In genomic region chr13:49627831-49628652, GRCh38 we compare ENCODE assay signal across 8 cellular contexts. TPM values are rescaled to one million over a fixed set of nuclear protein-coding genes. Genes with fewer than 3 reads are reported as not detected.
DNase-seq lines count a peak whose midpoint lies in the region; ATAC-seq and TF ChIP-seq lines count a peak whose summit lies in the region.

ARL11 (plus strand) TSS chr13:49628507; CDS start chr13:49630448, 1,941 bp downstream.

- DNase-seq in DMS153 treated with DMSO at 0.1 percent for 48 hours (lab: John Stamatoyannopoulos, UW; ENCODE audit: unreplicated experiment) (peak; percentile 12), fibroblast of lung (ENCODE audit: low read depth in 2 of 2) (no peak), MG63 (no peak), NCI-H446 (lab: John Stamatoyannopoulos, UW) (no peak)
- DNase-seq in Jurkat, Clone E6-1 (ENCODE audit: low read depth, low spot score): peak; percentile 37
- peak; percentile 20 to 33 for DNase-seq in activated CD4-positive, alpha-beta T cell treated with anti-CD3 and anti-CD28 coated beads, Interleukin-2, amount 50 U/mL, for 4 hours

- H3K27ac ChIP-seq in fibroblast of lung (ENCODE audit: insufficient read depth, low read length): no peak within 1 kb of the TSS
- H3K27ac ChIP-seq in rectal smooth muscle tissue (ENCODE audit: low read depth, low read length): no peak within 1 kb of the TSS

- H4K20me1 ChIP-seq in fibroblast of lung (ENCODE audit: control insufficient read depth, extremely low read depth, insufficient read depth, low read length): no peaks in the 10 kb centered on the region

- H3K4me3 ChIP-seq in Jurkat, Clone E6-1 (ENCODE audit: low read length): peak within 1 kb of the TSS; percentile 47
- H3K4me3 ChIP-seq in fibroblast of lung (replicated peaks in 1 of 4; ENCODE audit: control extremely low read depth in 1 of 4, insufficient read depth in 1 of 4, low read depth in 3 of 4, low read length in 4 of 4): no peak within 1 kb of the TSS
- peak within 1 kb of the TSS; percentile 35 for H3K4me3 ChIP-seq in rectal smooth muscle tissue (ENCODE audit: low read length)
- H3K4me3 ChIP-seq in MG63: no peak within 1 kb of the TSS

- H3K79me2 ChIP-seq in fibroblast of lung (ENCODE audit: control insufficient read depth, insufficient read depth, low read length): no peaks in the 10 kb centered on the region

- peak; percentile 90 for ATAC-seq in GM21528 (IDR thresholded peaks at IDR 0.05; ENCODE audit: low FRiP score, unreplicated experiment)

- no peak within 1 kb of the TSS for H3K4me2 ChIP-seq in fibroblast of lung (ENCODE audit: extremely low read depth, insufficient read depth, low read length)

- H3K9ac ChIP-seq in fibroblast of lung (ENCODE audit: insufficient read depth, low read length) (no peak within 1 kb of the TSS), rectal smooth muscle tissue (ENCODE audit: low read length) (no peak within 1 kb of the TSS)

- no peak for TF ChIP-seq CTCF in fibroblast of lung (conservative IDR thresholded peaks at IDR 0.05 in 1 of 2, IDR thresholded peaks at IDR 0.05 in 1 of 2; ENCODE audit: low read depth in 1 of 2, low read length in 2 of 2)

- no peaks in the 10 kb centered on the region for H3K4me1 ChIP-seq in fibroblast of lung (ENCODE audit: control insufficient read depth, extremely low read depth, insufficient read depth, low read length)
- H3K4me1 ChIP-seq in rectal smooth muscle tissue (ENCODE audit: control insufficient read depth, insufficient read depth, low read length): no peaks in the 10 kb centered on the region

- no peaks in the 10 kb centered on the region for H3K36me3 ChIP-seq in fibroblast of lung (ENCODE audit: control insufficient read depth, insufficient read depth, low read length)
- no peaks in the 10 kb centered on the region for H3K36me3 ChIP-seq in rectal smooth muscle tissue (ENCODE audit: control insufficient read depth, insufficient read depth, low read length)
- H3K36me3 ChIP-seq in MG63: no peaks in the 10 kb centered on the region

- H3K9me3 ChIP-seq in fibroblast of lung (ENCODE audit: control insufficient read depth, insufficient read depth, low read depth, low read length): no peaks in the 10 kb centered on the region
- H3K9me3 ChIP-seq in MG63: no peaks in the 10 kb centered on the region

- no peaks in the 10 kb centered on the region for H3K27me3 ChIP-seq in fibroblast of lung (ENCODE audit: control insufficient read depth, insufficient read depth, low read length)
- no peaks in the 10 kb centered on the region for H3K27me3 ChIP-seq in rectal smooth muscle tissue (ENCODE audit: control insufficient read depth, insufficient read depth, low read length)
- no peaks in the 10 kb centered on the region for H3K27me3 ChIP-seq in MG63

- H2AFZ ChIP-seq in fibroblast of lung (ENCODE audit: low read length): peak within 1 kb of the TSS; percentile 23

RNA-seq across cellular contexts. Expression of gene ARL11, which starts in this region (rescaled TPM):
- not detected for polyA plus RNA-seq in Jurkat, Clone E6-1 (2012; ENCODE audit: insufficient read depth, insufficient read length)
- under 0.01 TPM in 1 of 2 replicates, not detected in the other for total RNA-seq in fibroblast of lung
- not detected in 2 replicates for polyA plus RNA-seq in fibroblast of lung
- polyA plus RNA-seq in fibroblast of lung (2012): not detected in 2 replicates
- polyA minus RNA-seq in fibroblast of lung (ENCODE audit: low replicate concordance): not detected in 2 replicates
- not detected in 2 replicates for total RNA-seq in MG63 (2014; rRNA removed; shearing (Covaris generic); ENCODE audit: low replicate concordance)

Comparison
In these comparisons a context has a peak if more than half of its experiments do, and no peak if none do; other contexts are left out.
1. DNase-seq: peak in DMS153 treated with DMSO at 0.1 percent for 48 hours (single experiment), Jurkat, Clone E6-1 (single experiment) and activated CD4-positive, alpha-beta T cell treated with anti-CD3 and anti-CD28 coated beads, Interleukin-2, amount 50 U/mL, for 4 hours (2 of 2); none in fibroblast of lung (0 of 2), MG63 (single experiment) and NCI-H446 (0 of 2).
2. H3K4me3 ChIP-seq: peak in Jurkat, Clone E6-1 (single experiment) and rectal smooth muscle tissue (single experiment); none in fibroblast of lung (0 of 4) and MG63 (single experiment).